8 cellular contexts compared by ENCODE assay signal in genomic region chr1:24586970-24587820, GRCh38. TPM values are rescaled to one million over a fixed set of nuclear protein-coding genes. Genes with fewer than 3 reads are reported as not detected.
DNase-seq lines count a peak whose midpoint lies in the region; ATAC-seq and TF ChIP-seq lines count a peak whose summit lies in the region.

No MANE protein-coding gene starts in this region.

- intact Hi-C loops in tibial artery (cut with DNase I; ENCODE audit: low total_unique reads), result no loop called here

- peak overlapping the region in 3 of 6 donors; percentile 16 to 91 (median 76) for H3K27ac Mint-ChIP-seq in naive B cell

- H3K27me3 Mint-ChIP-seq in naive B cell, result peaks cover 9 to 28% (median 27%) of the 10 kb centered on the region in 3 donors

- H3K4me3 Mint-ChIP-seq in naive B cell, result peak overlapping the region in 1 of 8 donors; percentile 68

- peak; percentile 48 for ATAC-seq in HG03565 (IDR thresholded peaks at IDR 0.05; ENCODE audit: unreplicated experiment)
- peak; percentile 97 to 99 for ATAC-seq in naive B cell (ENCODE audit: low read depth in 2 of 2)
- ATAC-seq in HG02852 (IDR thresholded peaks at IDR 0.05; ENCODE audit: unreplicated experiment), result no peak

- H3K27me3 ChIP-seq in tibial artery, result peaks cover 0 to 30% of the 10 kb centered on the region in 2 donors

- no peaks in the 10 kb centered on the region for H3K9me3 Mint-ChIP-seq in naive B cell

- H3K4me3 ChIP-seq in epithelial cell of esophagus (ENCODE audit: low read length), result no peak overlapping the region
- no peak overlapping the region for H3K4me3 ChIP-seq in tibial artery

- TF ChIP-seq CTCF in epithelial cell of esophagus (IDR thresholded peaks at IDR 0.05; ENCODE audit: insufficient read depth, low read depth, low read length, missing control alignments) (peak; percentile 83), tibial artery (IDR thresholded peaks at IDR 0.05) (peak; percentile 49 to 50)

- H3K4me1 Mint-ChIP-seq in naive B cell, result peaks cover 0 to 8% (median 7%) of the 10 kb centered on the region in 3 donors

- H3K36me3 ChIP-seq in tibial artery, result no peaks in the 10 kb centered on the region

- H3K36me3 Mint-ChIP-seq in naive B cell, result no peaks in the 10 kb centered on the region

- H3K4me1 ChIP-seq in tibial artery, result no peaks in the 10 kb centered on the region

- H3K27ac ChIP-seq in tibial artery, result no peak overlapping the region

- no peaks in the 10 kb centered on the region for H3K9me3 ChIP-seq in tibial artery

- DNase-seq in COR-L47 (lab: John Stamatoyannopoulos, UW) (peak; percentile 64), NCI-H774 (lab: John Stamatoyannopoulos, UW) (peak; percentile 0), epithelial cell of esophagus (ENCODE audit: low read depth) (peak; percentile 70), naive B cell (peak; percentile 57), tibial artery (no peak)
- DNase-seq in activated CD4-positive, alpha-beta T cell treated with anti-CD3 and anti-CD28 coated beads, Interleukin-2, amount 50 U/mL, for 48 hours, result peak; percentile 33 to 42

RNA-seq across cellular contexts. Expression of gene NCMAP, which starts 31.3 kb away (rescaled TPM):
- not detected for polyA plus RNA-seq in naive B cell (ENCODE audit: low read depth in 6 of 6)

RNA-seq across cellular contexts. Expression of gene SRRM1, which starts 55.9 kb away (rescaled TPM):
- 100 to 1,000 TPM in 5 of 6 donors, 10 to 100 TPM in 1; 74.8 to 251 (median 144) TPM for polyA plus RNA-seq in naive B cell (ENCODE audit: low read depth in 6 of 6)

Comparison
In these comparisons a context has a peak if more than half of its experiments do, and no peak if none do; other contexts are left out.
1. DNase-seq: peak in COR-L47 (single experiment), NCI-H774 (single experiment), activated CD4-positive, alpha-beta T cell treated with anti-CD3 and anti-CD28 coated beads, Interleukin-2, amount 50 U/mL, for 48 hours (2 of 2), epithelial cell of esophagus (single experiment) and naive B cell (single experiment); none in tibial artery (0 of 2).